Comparison of ENCODE assay signal across 13 cellular contexts in genomic region chr3:23797490-23797889, GRCh38. TPM values are rescaled to one million over a fixed set of nuclear protein-coding genes. Genes with fewer than 3 reads are reported as not detected.
A peak's percentile ranks its signal among the peaks of the same experiment; 100 is the strongest.
DNase-seq lines count a peak whose midpoint lies in the region; ATAC-seq and TF ChIP-seq lines count a peak whose summit lies in the region.
"Had no signal": no experiment of that assay in that cellular context is flagged by ENCODE, and none has a peak within 500 bp of the region (broad histone marks: within the 10 kb centered on the region; RNA-seq: fewer than 3 reads in every experiment).

No MANE protein-coding gene starts in this region.

- ATAC-seq in GM19025 (IDR thresholded peaks at IDR 0.05; ENCODE audit: low read depth, unreplicated experiment) = peak; percentile 87
- peak; percentile 85 for ATAC-seq in HG02678 (IDR thresholded peaks at IDR 0.05; ENCODE audit: unreplicated experiment)
- ATAC-seq in HG03565 (IDR thresholded peaks at IDR 0.05; ENCODE audit: unreplicated experiment) = peak; percentile 84

- no peaks in the 10 kb centered on the region for H3K9me3 Mint-ChIP-seq in activated T-helper 2 cell treated with anti-CD3 and anti-CD28 coated beads, Interferon-gamma antibody, Interleukin-2, Interleukin-4, amounts not matched to agents 10 μg/mL and 5 μg/mL and 100 μg/mL, durations not matched to agents 14 hours and 24 hours and 36 hours
- no peaks in the 10 kb centered on the region for H3K9me3 Mint-ChIP-seq in nephron progenitor cell

- peaks cover 32% of the 10 kb centered on the region for H3K27me3 Mint-ChIP-seq in activated T-helper 2 cell treated with anti-CD3 and anti-CD28 coated beads, Interferon-gamma antibody, Interleukin-2, Interleukin-4, amounts not matched to agents 10 μg/mL and 5 μg/mL and 100 μg/mL, durations not matched to agents 14 hours and 24 hours and 36 hours (ENCODE audit: low read depth)
- H3K27me3 Mint-ChIP-seq in nephron progenitor cell (ENCODE audit: low read depth, poor library complexity) = peaks cover 7% of the 10 kb centered on the region
- H3K27me3 Mint-ChIP-seq: B cell had no signal

- no peaks in the 10 kb centered on the region for H3K36me3 Mint-ChIP-seq in activated T-helper 2 cell treated with anti-CD3 and anti-CD28 coated beads, Interferon-gamma antibody, Interleukin-2, Interleukin-4, amounts not matched to agents 10 μg/mL and 5 μg/mL and 100 μg/mL, durations not matched to agents 14 hours and 24 hours and 36 hours (ENCODE audit: low read depth)
- no peaks in the 10 kb centered on the region for H3K36me3 Mint-ChIP-seq in nephron progenitor cell (ENCODE audit: low read depth)

- peaks cover 9% of the 10 kb centered on the region for H3K4me1 Mint-ChIP-seq in activated T-helper 2 cell treated with anti-CD3 and anti-CD28 coated beads, Interferon-gamma antibody, Interleukin-2, Interleukin-4, amounts not matched to agents 10 μg/mL and 5 μg/mL and 100 μg/mL, durations not matched to agents 14 hours and 24 hours and 36 hours (ENCODE audit: low read depth)
- peaks cover 8% of the 10 kb centered on the region for H3K4me1 Mint-ChIP-seq in nephron progenitor cell
- H3K4me1 Mint-ChIP-seq: B cell had no signal

- H3K4me3 Mint-ChIP-seq in activated T-helper 2 cell treated with anti-CD3 and anti-CD28 coated beads, Interferon-gamma antibody, Interleukin-2, Interleukin-4, amounts not matched to agents 10 μg/mL and 5 μg/mL and 100 μg/mL, durations not matched to agents 14 hours and 24 hours and 36 hours (ENCODE audit: low read depth) = no peak overlapping the region
- no peak overlapping the region for H3K4me3 Mint-ChIP-seq in nephron progenitor cell
- H3K4me3 Mint-ChIP-seq: B cell had no signal

- intact Hi-C loops in activated T-helper 2 cell treated with anti-CD3 and anti-CD28 coated beads, Interferon-gamma antibody, Interleukin-2, Interleukin-4, amounts not matched to agents 10 μg/mL and 5 μg/mL and 100 μg/mL, durations not matched to agents 14 hours and 24 hours and 36 hours (cut with micrococcal nuclease) = loop anchor here (5.0 kb wide), 1 partner anchor 55 kb away; no protein-coding TSS in a partner anchor

- POLR2A ChIA-PET in GM10248 (lab: Yijun Ruan, JAX) = no interaction called here

- DNase-seq in GM10248 (ENCODE audit: extremely low spot score) = peak; percentile 36
- DNase-seq in activated T-helper 2 cell treated with anti-CD3 and anti-CD28 coated beads, Interferon-gamma antibody, Interleukin-2, Interleukin-4, amounts not matched to agents 10 μg/mL and 5 μg/mL and 100 μg/mL, durations not matched to agents 14 hours and 24 hours and 36 hours (ENCODE audit: low spot score) = no peak
- DNase-seq in stimulated activated CD4-positive, alpha-beta T cell treated with anti-CD3 and anti-CD28 coated beads, Interleukin-2, amount 100 ng/mL, for 24 hours = no peak
- no peak for DNase-seq in activated CD4-positive, alpha-beta T cell treated with anti-CD3 and anti-CD28 coated beads for 48 hours
- no peak for DNase-seq in nephron progenitor cell
- DNase-seq: NCI-H1436 treated with DMSO at 0.1 percent for 48 hours, OCI-M1, testis, WERI-Rb-1 had no signal

- CTCF ChIA-PET in GM10248 (lab: Yijun Ruan, JAX) = interaction anchor here (1.8 to 2.7 kb wide), 3 partner anchors 9 to 14 kb away, joined by 4 to 8 read pairs (median 6); no protein-coding TSS in a partner anchor

- no peak overlapping the region for H3K27ac Mint-ChIP-seq in activated T-helper 2 cell treated with anti-CD3 and anti-CD28 coated beads, Interferon-gamma antibody, Interleukin-2, Interleukin-4, amounts not matched to agents 10 μg/mL and 5 μg/mL and 100 μg/mL, durations not matched to agents 14 hours and 24 hours and 36 hours
- H3K27ac Mint-ChIP-seq in nephron progenitor cell = no peak overlapping the region
- H3K27ac Mint-ChIP-seq: B cell had no signal

- TF ChIP-seq CTCF in GM10248 (IDR thresholded peaks at IDR 0.05; ENCODE audit: control extremely low read depth, extremely low read depth, low read depth, missing control alignments) = no peak
- no peak for TF ChIP-seq CTCF in nephron progenitor cell (IDR thresholded peaks at IDR 0.05)

RNA-seq across cellular contexts. Expression of gene UBE2E1, which starts 8.3 kb away (rescaled TPM):
- total RNA-seq in activated T-helper 2 cell treated with anti-CD3 and anti-CD28 coated beads, Interferon-gamma antibody, Interleukin-2, Interleukin-4, amounts not matched to agents 10 μg/mL and 5 μg/mL and 100 μg/mL, durations not matched to agents 14 hours and 24 hours and 36 hours = 63.9 and 70.2 TPM in 2 replicates
